ENCODE assay signal across 1 cellular context in genomic region chr5:138573949-138574670, GRCh38.
TF ChIP-seq lines count a peak whose summit lies in the region.

No MANE protein-coding gene starts in this region.

TF ChIP-seq in H1, 55 proteins besides CTCF, POLR2A, EP300 and RAD21 (continued from another document):
- TF ChIP-seq TAF1 (IDR thresholded peaks at IDR 0.05; ENCODE audit: low read depth, low read length) (no peak), KDM1A (IDR thresholded peaks at IDR 0.05; ENCODE audit: borderline replicate concordance, low read length) (no peak), TCF12 (IDR thresholded peaks at IDR 0.05; ENCODE audit: low read depth, low read length) (no peak), RXRA (IDR thresholded peaks at IDR 0.05; ENCODE audit: insufficient read depth, low read depth, low read length) (no peak), KDM5A (IDR thresholded peaks at IDR 0.05; ENCODE audit: low read length) (no peak), SUZ12 (IDR thresholded peaks at IDR 0.05; ENCODE audit: low read length) (no peak), RNF2 (IDR thresholded peaks at IDR 0.05; ENCODE audit: borderline replicate concordance, low read depth, low read length, missing control alignments, poor library complexity, severe bottlenecking) (no peak), CBX5 (IDR thresholded peaks at IDR 0.05; ENCODE audit: low read depth, low read length) (no peak), CHD1 (IDR thresholded peaks at IDR 0.05; ENCODE audit: low read depth, low read length) (no peak), BCL11A (IDR thresholded peaks at IDR 0.05; ENCODE audit: low read depth in 2 of 2, low read length in 2 of 2) (no peak), BRCA1 (IDR thresholded peaks at IDR 0.05; ENCODE audit: low read depth, low read length) (no peak), TBP (IDR thresholded peaks at IDR 0.05; ENCODE audit: low read depth, low read length) (no peak), HDAC6 (IDR thresholded peaks at IDR 0.05; ENCODE audit: low read depth, low read length) (no peak), GABPA (IDR thresholded peaks at IDR 0.05; ENCODE audit: borderline replicate concordance, insufficient read depth, low read length) (no peak), SP4 (IDR thresholded peaks at IDR 0.05; ENCODE audit: low read length) (no peak), GTF2F1 (IDR thresholded peaks at IDR 0.05; ENCODE audit: borderline replicate concordance, low read depth, low read length) (no peak), USF2 (IDR thresholded peaks at IDR 0.05; ENCODE audit: low read length) (no peak), HDAC2 (IDR thresholded peaks at IDR 0.05; ENCODE audit: borderline replicate concordance in 1 of 2, low read depth in 2 of 2, low read length in 2 of 2) (no peak)
